ENCODE assay signal across 7 cellular contexts in the genomic region with DNA sequence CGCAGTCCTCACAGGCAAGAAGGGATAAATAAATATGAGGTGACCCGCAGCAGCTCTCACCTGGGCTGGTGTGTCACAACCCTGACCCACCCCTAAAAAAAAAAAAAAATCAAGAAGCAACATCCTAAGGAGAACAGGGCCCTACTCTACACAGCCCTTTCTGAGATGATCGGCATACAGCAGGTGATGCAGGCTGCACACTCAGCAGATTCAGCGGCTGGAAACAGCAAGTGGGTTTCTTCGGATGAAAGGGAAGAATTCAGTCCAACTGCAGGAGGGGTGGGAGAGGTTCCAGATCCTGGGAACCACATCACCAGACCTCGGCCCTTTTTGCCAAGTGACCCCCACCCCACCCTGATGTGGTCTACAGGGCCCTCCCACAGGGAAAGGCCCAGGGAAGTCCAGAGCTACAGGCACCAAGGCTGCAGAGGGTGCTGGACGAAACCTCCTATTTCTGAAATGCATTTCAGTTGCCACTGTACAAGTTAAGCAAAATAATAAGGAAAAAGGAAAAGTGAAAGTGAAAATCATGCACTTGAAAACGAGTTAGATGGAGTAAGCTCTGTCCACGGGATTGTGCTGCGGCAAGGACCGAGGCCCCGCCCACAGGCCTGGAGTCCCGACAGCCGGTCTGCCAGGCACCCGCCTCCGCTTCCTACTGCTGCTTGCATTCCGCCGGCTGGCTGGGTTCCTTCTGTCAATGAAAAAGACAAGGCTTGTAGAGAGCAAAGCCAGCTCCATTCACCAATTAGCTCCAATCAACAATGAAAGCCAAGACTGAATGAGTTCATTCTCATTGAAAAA. TPM values are rescaled to one million over a fixed set of nuclear protein-coding genes. Genes with fewer than 3 reads are reported as not detected.
DNase-seq lines count a peak whose midpoint lies in the region; ATAC-seq and TF ChIP-seq lines count a peak whose summit lies in the region.

No MANE protein-coding gene starts in this region.

- TF ChIP-seq CTCF in uterus (IDR thresholded peaks at IDR 0.05) = no peak

- H3K4me3 Mint-ChIP-seq in activated naive CD8-positive, alpha-beta T cell treated with anti-CD3 and anti-CD28 coated beads, Interleukin-2, amount 10 ng/mL, durations not matched to agents 7 days and 5 days = peak overlapping the region; percentile 51

- peak; percentile 65 for ATAC-seq in activated naive CD8-positive, alpha-beta T cell treated with anti-CD3 and anti-CD28 coated beads, Interleukin-2, amount 10 ng/mL, durations not matched to agents 7 days and 5 days (ENCODE audit: low read depth)
- ATAC-seq in GM21723 (IDR thresholded peaks at IDR 0.05; ENCODE audit: unreplicated experiment) = no peak
- no peak for ATAC-seq in GM18519 (IDR thresholded peaks at IDR 0.05; ENCODE audit: low FRiP score, unreplicated experiment)

- DNase-seq in LHCN-M2 (ENCODE audit: low read depth) (peak; percentile 83), glomerular visceral epithelial cell (ENCODE audit: extremely low spot score) (peak; percentile 59), non-pigmented ciliary epithelial cell (ENCODE audit: low read depth) (peak; percentile 75), uterus (peak; percentile 89)
- peak; percentile 71 for DNase-seq in activated naive CD8-positive, alpha-beta T cell treated with anti-CD3 and anti-CD28 coated beads, Interleukin-2, amount 10 ng/mL, durations not matched to agents 7 days and 5 days

- H3K27ac ChIP-seq in uterus = peak overlapping the region; percentile 70 to 75

- peaks cover 0 to 5% of the 10 kb centered on the region in 2 donors for H3K4me1 ChIP-seq in uterus

- H3K9me3 Mint-ChIP-seq in activated naive CD8-positive, alpha-beta T cell treated with anti-CD3 and anti-CD28 coated beads, Interleukin-2, amount 10 ng/mL, durations not matched to agents 7 days and 5 days = no peaks in the 10 kb centered on the region

- no peaks in the 10 kb centered on the region for H3K9me3 ChIP-seq in uterus

- intact Hi-C loops in uterus (cut with DNase I; ENCODE audit: low total_unique reads) = no loop called here

- peak overlapping the region in 1 of 2 donors; percentile 30 for H3K4me3 ChIP-seq in uterus

- POLR2A ChIA-PET in activated naive CD8-positive, alpha-beta T cell treated with anti-CD3 and anti-CD28 coated beads, Interleukin-2, amount 10 ng/mL, durations not matched to agents 7 days and 5 days (lab: Charles Lee) = interaction anchor here (0.8 to 1.4 kb wide), 6 partner anchors 31 to 147 kb away, joined by 3 to 5 read pairs (median 4); a partner anchor contains a TSS

- H3K36me3 ChIP-seq in uterus = no peaks in the 10 kb centered on the region

- H3K36me3 Mint-ChIP-seq in activated naive CD8-positive, alpha-beta T cell treated with anti-CD3 and anti-CD28 coated beads, Interleukin-2, amount 10 ng/mL, durations not matched to agents 7 days and 5 days = peaks cover 31% of the 10 kb centered on the region

- TF ChIP-seq POLR2A in uterus (IDR thresholded peaks at IDR 0.05) = no peak

- H3K27me3 Mint-ChIP-seq in activated naive CD8-positive, alpha-beta T cell treated with anti-CD3 and anti-CD28 coated beads, Interleukin-2, amount 10 ng/mL, durations not matched to agents 7 days and 5 days = no peaks in the 10 kb centered on the region

- peaks cover 43% of the 10 kb centered on the region for H3K4me1 Mint-ChIP-seq in activated naive CD8-positive, alpha-beta T cell treated with anti-CD3 and anti-CD28 coated beads, Interleukin-2, amount 10 ng/mL, durations not matched to agents 7 days and 5 days

- peak overlapping the region; percentile 69 for H3K27ac Mint-ChIP-seq in activated naive CD8-positive, alpha-beta T cell treated with anti-CD3 and anti-CD28 coated beads, Interleukin-2, amount 10 ng/mL, durations not matched to agents 7 days and 5 days

- no peaks in the 10 kb centered on the region for H3K27me3 ChIP-seq in uterus

RNA-seq across cellular contexts. Expression of a gene that starts 15.9 kb away (rescaled TPM):
- total RNA-seq in LHCN-M2 (2014; rRNA removed) (12.5 and 12.6 TPM in 2 replicates), uterus (1 to 10 TPM in 1 of 4 donors, not detected in 3; 5.2 TPM)
- 52.5 TPM for polyA plus RNA-seq in LHCN-M2 (2012)
- under 1 TPM; 0.55 to 0.65 TPM for total RNA-seq in activated naive CD8-positive, alpha-beta T cell treated with anti-CD3 and anti-CD28 coated beads, Interleukin-2, amount 10 ng/mL, durations not matched to agents 7 days and 5 days

RNA-seq across cellular contexts. Expression of a gene that starts 47.0 kb away (rescaled TPM):
- 120 and 140 TPM in 2 replicates for total RNA-seq in LHCN-M2 (2014; rRNA removed)
- 97.4 TPM for polyA plus RNA-seq in LHCN-M2 (2012)
- total RNA-seq in activated naive CD8-positive, alpha-beta T cell treated with anti-CD3 and anti-CD28 coated beads, Interleukin-2, amount 10 ng/mL, durations not matched to agents 7 days and 5 days = 100 to 1,000 TPM; 346 to 363 TPM
- total RNA-seq in uterus = 100 to 1,000 TPM in 3 of 4 donors, 10 to 100 TPM in 1; 96.1 to 183 (median 129) TPM

RNA-seq across cellular contexts. Expression of a gene that starts 59.6 kb away (rescaled TPM):
- total RNA-seq in LHCN-M2 (2014; rRNA removed) = 0.45 and 2.5 TPM in 2 replicates
- 1.4 TPM for polyA plus RNA-seq in LHCN-M2 (2012)
- total RNA-seq in activated naive CD8-positive, alpha-beta T cell treated with anti-CD3 and anti-CD28 coated beads, Interleukin-2, amount 10 ng/mL, durations not matched to agents 7 days and 5 days = 1 to 10 TPM; 2.9 to 3.1 TPM
- 100 to 1,000 TPM in 1 of 4 donors, 10 to 100 TPM in 3; 42.0 to 213 (median 71.7) TPM for total RNA-seq in uterus

Comparison
In these comparisons a context has a peak if more than half of its experiments do, and no peak if none do; other contexts are left out.
1. RNA of a gene that starts 59.6 kb away (total RNA-seq): 42.0 to 213 TPM in uterus; 2.9 to 3.1 TPM in activated naive CD8-positive, alpha-beta T cell treated with anti-CD3 and anti-CD28 coated beads, Interleukin-2, amount 10 ng/mL, durations not matched to agents 7 days and 5 days and 0.45 to 2.5 TPM in LHCN-M2; every median in the first group is over 10 times any median in the second.
2. Peak in every context shown above with its lines, with median percentiles within 50 percentile points of each other: DNase-seq.